Comparison of ENCODE assay signal across 11 cellular contexts in genomic region chr11:77038825-77039326, GRCh38. TPM values are rescaled to one million over a fixed set of nuclear protein-coding genes. Genes with fewer than 3 reads are reported as not detected.
DNase-seq lines count a peak whose midpoint lies in the region; ATAC-seq and TF ChIP-seq lines count a peak whose summit lies in the region.
"Had no signal": no experiment of that assay in that cellular context is flagged by ENCODE, and none has a peak within 500 bp of the region (broad histone marks: within the 10 kb centered on the region; RNA-seq: fewer than 3 reads in every experiment).

No MANE protein-coding gene starts in this region.

- peak overlapping the region; percentile 14 for H3K4me3 Mint-ChIP-seq in activated CD4-positive, alpha-beta memory T cell treated with anti-CD3 and anti-CD28 coated beads, Interleukin-2, amount 10 ng/mL, durations not matched to agents 7 days and 5 days
- no peak overlapping the region for H3K4me3 Mint-ChIP-seq in activated CD4-positive, alpha-beta memory T cell treated with anti-CD3 and anti-CD28 coated beads for 36 hours
- peak overlapping the region; percentile 9 to 89 (median 77) for H3K4me3 Mint-ChIP-seq in IgD-negative memory B cell
- no peak overlapping the region for H3K4me3 Mint-ChIP-seq in activated naive CD8-positive, alpha-beta T cell treated with anti-CD3 and anti-CD28 coated beads, Interleukin-2, amount 50 U/mL, for 24 hours
- peak overlapping the region; percentile 39 for H3K4me3 Mint-ChIP-seq in stimulated activated effector memory CD8-positive, alpha-beta T cell treated with anti-CD3 and anti-CD28 coated beads, Interleukin-12 subunit alpha, Interleukin-12 subunit beta, amount 100 ng/mL, for 72 hours

- H3K4me1 Mint-ChIP-seq in activated CD4-positive, alpha-beta memory T cell treated with anti-CD3 and anti-CD28 coated beads, Interleukin-2, amount 10 ng/mL, durations not matched to agents 7 days and 5 days, result peaks cover 10% of the 10 kb centered on the region
- peaks cover 8% of the 10 kb centered on the region for H3K4me1 Mint-ChIP-seq in activated CD4-positive, alpha-beta memory T cell treated with anti-CD3 and anti-CD28 coated beads for 36 hours (ENCODE audit: low read depth)
- H3K4me1 Mint-ChIP-seq in IgD-negative memory B cell, result peaks cover 8 to 14% (median 11%) of the 10 kb centered on the region in 3 donors
- H3K4me1 Mint-ChIP-seq in activated naive CD8-positive, alpha-beta T cell treated with anti-CD3 and anti-CD28 coated beads, Interleukin-2, amount 50 U/mL, for 24 hours, result peaks cover 6% of the 10 kb centered on the region
- H3K4me1 Mint-ChIP-seq in stimulated activated effector memory CD8-positive, alpha-beta T cell treated with anti-CD3 and anti-CD28 coated beads, Interleukin-12 subunit alpha, Interleukin-12 subunit beta, amount 100 ng/mL, for 72 hours, result peaks cover 19% of the 10 kb centered on the region

- intact Hi-C loops in activated CD4-positive, alpha-beta memory T cell treated with anti-CD3 and anti-CD28 coated beads for 36 hours (cut with micrococcal nuclease), result no loop called here

- peaks cover 56% of the 10 kb centered on the region for H3K27me3 Mint-ChIP-seq in activated CD4-positive, alpha-beta memory T cell treated with anti-CD3 and anti-CD28 coated beads, Interleukin-2, amount 10 ng/mL, durations not matched to agents 7 days and 5 days
- peaks cover 34% of the 10 kb centered on the region for H3K27me3 Mint-ChIP-seq in activated CD4-positive, alpha-beta memory T cell treated with anti-CD3 and anti-CD28 coated beads for 36 hours
- peaks cover 23% of the 10 kb centered on the region for H3K27me3 Mint-ChIP-seq in IgD-negative memory B cell
- peaks cover 40% of the 10 kb centered on the region for H3K27me3 Mint-ChIP-seq in activated naive CD8-positive, alpha-beta T cell treated with anti-CD3 and anti-CD28 coated beads, Interleukin-2, amount 50 U/mL, for 24 hours

- no peak overlapping the region for H3K27ac Mint-ChIP-seq in activated CD4-positive, alpha-beta memory T cell treated with anti-CD3 and anti-CD28 coated beads, Interleukin-2, amount 10 ng/mL, durations not matched to agents 7 days and 5 days
- H3K27ac Mint-ChIP-seq in activated CD4-positive, alpha-beta memory T cell treated with anti-CD3 and anti-CD28 coated beads for 36 hours, result no peak overlapping the region
- H3K27ac Mint-ChIP-seq in IgD-negative memory B cell, result peak overlapping the region in 2 of 3 donors; percentile 46 to 68
- no peak overlapping the region for H3K27ac Mint-ChIP-seq in activated naive CD8-positive, alpha-beta T cell treated with anti-CD3 and anti-CD28 coated beads, Interleukin-2, amount 50 U/mL, for 24 hours
- no peak overlapping the region for H3K27ac Mint-ChIP-seq in stimulated activated effector memory CD8-positive, alpha-beta T cell treated with anti-CD3 and anti-CD28 coated beads, Interleukin-12 subunit alpha, Interleukin-12 subunit beta, amount 100 ng/mL, for 72 hours

- peak; percentile 47 for ATAC-seq in activated naive CD8-positive, alpha-beta T cell treated with anti-CD3 and anti-CD28 coated beads, Interleukin-2, amount 50 U/mL, for 24 hours
- peak; percentile 53 for ATAC-seq in stimulated activated effector memory CD8-positive, alpha-beta T cell treated with anti-CD3 and anti-CD28 coated beads, Interleukin-12 subunit alpha, Interleukin-12 subunit beta, amount 100 ng/mL, for 72 hours
- no peak for ATAC-seq in SK-N-SH treated with all-trans-retinoic acid at 6 μM for 48 hours

- POLR2A ChIA-PET in activated CD4-positive, alpha-beta memory T cell treated with anti-CD3 and anti-CD28 coated beads, Interleukin-2, amount 10 ng/mL, durations not matched to agents 7 days and 5 days (lab: Charles Lee), result no interaction called here
- POLR2A ChIA-PET in activated CD4-positive, alpha-beta memory T cell treated with anti-CD3 and anti-CD28 coated beads for 36 hours (lab: Charles Lee), result no interaction called here

- CTCF ChIA-PET in activated CD4-positive, alpha-beta memory T cell treated with anti-CD3 and anti-CD28 coated beads, Interleukin-2, amount 10 ng/mL, durations not matched to agents 7 days and 5 days (lab: Charles Lee), result interaction anchor here (1.2 kb wide), 2 partner anchors 23 to 97 kb away, joined by 3 read pairs; no protein-coding TSS in a partner anchor
- CTCF ChIA-PET in activated CD4-positive, alpha-beta memory T cell treated with anti-CD3 and anti-CD28 coated beads for 36 hours (lab: Charles Lee), result interaction anchor here (1.3 to 2.8 kb wide), 3 partner anchors 52 to 121 kb away, joined by 6 to 11 read pairs (median 10); no protein-coding TSS in a partner anchor

- DNase-seq in activated CD4-positive, alpha-beta memory T cell treated with anti-CD3 and anti-CD28 coated beads, Interleukin-2, amount 10 ng/mL, durations not matched to agents 7 days and 5 days, result no peak
- DNase-seq in activated CD4-positive, alpha-beta memory T cell treated with anti-CD3 and anti-CD28 coated beads for 36 hours, result no peak
- no peak for DNase-seq in activated naive CD8-positive, alpha-beta T cell treated with anti-CD3 and anti-CD28 coated beads, Interleukin-2, amount 50 U/mL, for 24 hours
- DNase-seq in stimulated activated effector memory CD8-positive, alpha-beta T cell treated with anti-CD3 and anti-CD28 coated beads, Interleukin-12 subunit alpha, Interleukin-12 subunit beta, amount 100 ng/mL, for 72 hours (ENCODE audit: low spot score in 2 of 2), result no peak
- DNase-seq in NK-92 (lab: John Stamatoyannopoulos, UW; ENCODE audit: unreplicated experiment) (no peak), HuH-7.5 (ENCODE audit: low spot score) (no peak)
- DNase-seq: activated CD4-positive, alpha-beta T cell treated with anti-CD3 and anti-CD28 coated beads for 1 hour; NCI-H1105 treated with DMSO at 0.1 percent for 48 hours had no signal

- H3K36me3 Mint-ChIP-seq in activated CD4-positive, alpha-beta memory T cell treated with anti-CD3 and anti-CD28 coated beads, Interleukin-2, amount 10 ng/mL, durations not matched to agents 7 days and 5 days (ENCODE audit: low read depth), result no peaks in the 10 kb centered on the region
- H3K36me3 Mint-ChIP-seq in activated CD4-positive, alpha-beta memory T cell treated with anti-CD3 and anti-CD28 coated beads for 36 hours, result no peaks in the 10 kb centered on the region
- H3K36me3 Mint-ChIP-seq in IgD-negative memory B cell, result no peaks in the 10 kb centered on the region
- H3K36me3 Mint-ChIP-seq in activated naive CD8-positive, alpha-beta T cell treated with anti-CD3 and anti-CD28 coated beads, Interleukin-2, amount 50 U/mL, for 24 hours (ENCODE audit: low read depth), result no peaks in the 10 kb centered on the region
- H3K36me3 Mint-ChIP-seq in stimulated activated effector memory CD8-positive, alpha-beta T cell treated with anti-CD3 and anti-CD28 coated beads, Interleukin-12 subunit alpha, Interleukin-12 subunit beta, amount 100 ng/mL, for 72 hours, result no peaks in the 10 kb centered on the region

- no peaks in the 10 kb centered on the region for H3K9me3 Mint-ChIP-seq in activated CD4-positive, alpha-beta memory T cell treated with anti-CD3 and anti-CD28 coated beads, Interleukin-2, amount 10 ng/mL, durations not matched to agents 7 days and 5 days
- no peaks in the 10 kb centered on the region for H3K9me3 Mint-ChIP-seq in activated CD4-positive, alpha-beta memory T cell treated with anti-CD3 and anti-CD28 coated beads for 36 hours
- no peaks in the 10 kb centered on the region for H3K9me3 Mint-ChIP-seq in IgD-negative memory B cell
- no peaks in the 10 kb centered on the region for H3K9me3 Mint-ChIP-seq in activated naive CD8-positive, alpha-beta T cell treated with anti-CD3 and anti-CD28 coated beads, Interleukin-2, amount 50 U/mL, for 24 hours
- H3K9me3 Mint-ChIP-seq in stimulated activated effector memory CD8-positive, alpha-beta T cell treated with anti-CD3 and anti-CD28 coated beads, Interleukin-12 subunit alpha, Interleukin-12 subunit beta, amount 100 ng/mL, for 72 hours, result no peaks in the 10 kb centered on the region

TF ChIP-seq in SK-N-SH treated with all-trans-retinoic acid at 6 μM for 48 hours, 23 proteins besides CTCF, POLR2A, EP300 and RAD21 (continues in another document):
- TF ChIP-seq CSRNP3 (CRISPR knock-in tag; IDR thresholded peaks at IDR 0.05), result no peak
- TF ChIP-seq PPARA (CRISPR knock-in tag; IDR thresholded peaks at IDR 0.05; ENCODE audit: borderline replicate concordance), result no peak
- no peak for TF ChIP-seq ZNF565 (CRISPR knock-in tag; conservative IDR thresholded peaks at IDR 0.05; ENCODE audit: low read depth)
- no peak for TF ChIP-seq ESRRG (CRISPR knock-in tag; IDR thresholded peaks at IDR 0.05)
- TF ChIP-seq ARNTL (CRISPR knock-in tag; IDR thresholded peaks at IDR 0.05; ENCODE audit: borderline replicate concordance, low read depth), result no peak

RNA-seq across cellular contexts. Expression of gene B3GNT6, which starts 4.7 kb away (rescaled TPM):
- not detected for total RNA-seq in activated CD4-positive, alpha-beta memory T cell treated with anti-CD3 and anti-CD28 coated beads, Interleukin-2, amount 10 ng/mL, durations not matched to agents 7 days and 5 days
- total RNA-seq in activated CD4-positive, alpha-beta memory T cell treated with anti-CD3 and anti-CD28 coated beads for 36 hours, result not detected
- not detected for polyA plus RNA-seq in IgD-negative memory B cell
- polyA plus RNA-seq: thymus had no signal

RNA-seq across cellular contexts. Expression of gene CAPN5, which starts 27.9 kb away (rescaled TPM):
- under 1 TPM; 0.43 to 0.65 TPM for total RNA-seq in activated CD4-positive, alpha-beta memory T cell treated with anti-CD3 and anti-CD28 coated beads, Interleukin-2, amount 10 ng/mL, durations not matched to agents 7 days and 5 days
- 1 to 10 TPM in 1 of 2 experiments, under 1 TPM in 1; 0.88 to 1.1 TPM for total RNA-seq in activated CD4-positive, alpha-beta memory T cell treated with anti-CD3 and anti-CD28 coated beads for 36 hours
- 1.1 TPM for polyA plus RNA-seq in IgD-negative memory B cell

Comparison
In these comparisons a context has a peak if more than half of its experiments do, and no peak if none do; other contexts are left out.
1. H3K4me3 Mint-ChIP-seq: peak in activated CD4-positive, alpha-beta memory T cell treated with anti-CD3 and anti-CD28 coated beads, Interleukin-2, amount 10 ng/mL, durations not matched to agents 7 days and 5 days (single experiment), IgD-negative memory B cell (4 of 4) and stimulated activated effector memory CD8-positive, alpha-beta T cell treated with anti-CD3 and anti-CD28 coated beads, Interleukin-12 subunit alpha, Interleukin-12 subunit beta, amount 100 ng/mL, for 72 hours (single experiment); none in activated CD4-positive, alpha-beta memory T cell treated with anti-CD3 and anti-CD28 coated beads for 36 hours (single experiment) and activated naive CD8-positive, alpha-beta T cell treated with anti-CD3 and anti-CD28 coated beads, Interleukin-2, amount 50 U/mL, for 24 hours (single experiment).
2. H3K27ac Mint-ChIP-seq: peak in IgD-negative memory B cell (2 of 3); none in activated CD4-positive, alpha-beta memory T cell treated with anti-CD3 and anti-CD28 coated beads, Interleukin-2, amount 10 ng/mL, durations not matched to agents 7 days and 5 days (single experiment), activated CD4-positive, alpha-beta memory T cell treated with anti-CD3 and anti-CD28 coated beads for 36 hours (single experiment), activated naive CD8-positive, alpha-beta T cell treated with anti-CD3 and anti-CD28 coated beads, Interleukin-2, amount 50 U/mL, for 24 hours (single experiment) and stimulated activated effector memory CD8-positive, alpha-beta T cell treated with anti-CD3 and anti-CD28 coated beads, Interleukin-12 subunit alpha, Interleukin-12 subunit beta, amount 100 ng/mL, for 72 hours (single experiment).